ENCODE assay signal across 17 cellular contexts in the genomic region with DNA sequence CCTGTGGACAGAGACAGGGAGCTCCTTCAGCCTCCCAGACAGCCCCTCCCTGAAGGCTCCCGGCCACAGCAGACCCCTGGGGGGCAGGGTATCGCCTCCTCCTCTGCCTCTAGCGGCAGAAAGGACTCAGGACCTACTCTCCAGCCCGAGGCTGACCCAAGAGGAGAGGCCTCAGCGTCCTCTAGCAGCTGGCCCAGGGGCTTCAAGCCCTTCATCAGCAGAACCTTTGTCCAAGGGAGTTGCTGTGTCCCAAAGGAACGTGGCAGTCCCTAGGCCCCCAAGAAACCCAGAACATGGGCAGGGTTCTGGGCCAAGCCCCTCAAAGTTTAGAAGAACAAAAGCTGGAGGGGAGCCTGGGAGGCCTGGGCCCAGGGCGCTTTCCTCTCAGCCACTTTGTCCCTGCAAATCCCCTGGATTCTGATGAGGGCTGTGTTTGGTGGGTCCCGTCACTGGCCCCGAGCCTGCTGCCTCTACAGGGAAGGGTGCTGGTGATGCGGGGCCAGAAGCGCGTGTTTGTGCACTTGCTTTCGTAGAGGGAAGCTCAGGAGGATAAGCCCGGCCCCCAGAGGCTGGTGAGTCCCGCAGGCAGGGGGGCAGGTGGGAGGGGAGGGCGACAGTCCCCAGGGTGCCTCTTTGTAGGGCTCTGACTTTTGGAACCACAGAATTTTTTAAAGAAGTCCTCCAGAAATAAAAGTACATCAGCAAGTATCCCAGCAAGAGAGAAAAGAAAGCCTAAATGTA. TPM values are rescaled to one million over a fixed set of nuclear protein-coding genes. Genes with fewer than 3 reads are reported as not detected.
DNase-seq lines count a peak whose midpoint lies in the region; ATAC-seq, FAIRE-seq and TF ChIP-seq lines count a peak whose summit lies in the region.
"Had no signal": no experiment of that assay in that cellular context is flagged by ENCODE, and none has a peak within 500 bp of the region (broad histone marks: within the 10 kb centered on the region; RNA-seq: fewer than 3 reads in every experiment).

No MANE protein-coding gene starts in this region.

- no peaks in the 10 kb centered on the region for H4K20me1 ChIP-seq in GM23338 (replicated peaks; ENCODE audit: insufficient read depth)

- H3K4me1 Mint-ChIP-seq in GM23338: peaks cover 11% of the 10 kb centered on the region
- H3K4me1 Mint-ChIP-seq in naive thymus-derived CD4-positive, alpha-beta T cell: peaks cover 37 to 72% (median 54%) of the 10 kb centered on the region in 7 donors
- peaks cover 42 to 50% of the 10 kb centered on the region in 2 donors for H3K4me1 Mint-ChIP-seq in effector memory CD8-positive, alpha-beta T cell (ENCODE audit: low read depth in 2 of 2)

- peaks cover 11% of the 10 kb centered on the region; the same call in 1 of the 2 replicates for H3K9me3 ChIP-seq in AG04450 (ENCODE audit: control insufficient read depth, insufficient read depth, low read length)
- no peaks in the 10 kb centered on the region for H3K9me3 ChIP-seq in naive thymus-derived CD4-positive, alpha-beta T cell (ENCODE audit: control insufficient read depth in 2 of 3, low read length in 3 of 3)
- H3K9me3 ChIP-seq: Peyer's patch, prostate gland had no signal

- no peak overlapping the region for H3K27ac Mint-ChIP-seq in GM23338
- H3K27ac Mint-ChIP-seq in naive thymus-derived CD4-positive, alpha-beta T cell: peak overlapping the region in 8 of 9 donors; percentile 32 to 95 (median 86)
- no peak overlapping the region for H3K27ac Mint-ChIP-seq in effector memory CD8-positive, alpha-beta T cell
- H3K27ac Mint-ChIP-seq: activated CD4-positive, alpha-beta memory T cell treated with anti-CD3 and anti-CD28 coated beads, Interleukin-2, amount 10 ng/mL, durations not matched to agents 7 days and 5 days had no signal

- no peak for FAIRE-seq in GM12891 (lab: Jason Lieb, UNC)

- H2AFZ ChIP-seq in GM23338: peak overlapping the region; percentile 78

- H3K36me3 Mint-ChIP-seq in GM23338 (ENCODE audit: low read depth): no peaks in the 10 kb centered on the region; the same call in 2 of the 3 replicates
- H3K36me3 Mint-ChIP-seq in naive thymus-derived CD4-positive, alpha-beta T cell: peaks cover 12 to 39% (median 26%) of the 10 kb centered on the region in 5 donors
- H3K36me3 Mint-ChIP-seq in effector memory CD8-positive, alpha-beta T cell (ENCODE audit: insufficient read depth): peaks cover 93% of the 10 kb centered on the region

- H3K4me3 ChIP-seq in AG04450 (ENCODE audit: low read depth, low read length) (no peak overlapping the region), GM23338 (no peak overlapping the region), brain microvascular endothelial cell (ENCODE audit: low read depth, low read length) (no peak overlapping the region)
- H3K4me3 ChIP-seq in naive thymus-derived CD4-positive, alpha-beta T cell (ENCODE audit: low read length): no peak overlapping the region
- H3K4me3 ChIP-seq: prostate gland had no signal

- peaks cover 32% of the 10 kb centered on the region for H3K27me3 Mint-ChIP-seq in GM23338 (ENCODE audit: insufficient read depth, low read depth, poor library complexity)
- no peaks in the 10 kb centered on the region for H3K27me3 Mint-ChIP-seq in naive thymus-derived CD4-positive, alpha-beta T cell
- H3K27me3 Mint-ChIP-seq in effector memory CD8-positive, alpha-beta T cell: no peaks in the 10 kb centered on the region
- H3K27me3 Mint-ChIP-seq: activated CD4-positive, alpha-beta memory T cell treated with anti-CD3 and anti-CD28 coated beads, Interleukin-2, amount 10 ng/mL, durations not matched to agents 7 days and 5 days had no signal

- in situ Hi-C loops in brain microvascular endothelial cell (cut with HindIII; ENCODE audit: low pct_ligation_motif_present, low sequenced_read_pairs): no loop called here

- no peaks in the 10 kb centered on the region; the same call in 1 of the 3 replicates for H3K9me3 Mint-ChIP-seq in GM23338
- H3K9me3 Mint-ChIP-seq in naive thymus-derived CD4-positive, alpha-beta T cell: peaks cover 0 to 2% (median 0%) of the 10 kb centered on the region in 11 donors
- H3K9me3 Mint-ChIP-seq in effector memory CD8-positive, alpha-beta T cell: no peaks in the 10 kb centered on the region
- H3K9me3 Mint-ChIP-seq: activated naive CD4-positive, alpha-beta T cell treated with anti-CD3 and anti-CD28 coated beads for 36 hours had no signal

- ATAC-seq in GM23338: peak; percentile 72
- ATAC-seq in naive thymus-derived CD4-positive, alpha-beta T cell: no peak
- ATAC-seq in effector memory CD8-positive, alpha-beta T cell (replicated peaks): no peak
- ATAC-seq: esophagus mucosa had no signal

- TF ChIP-seq CTCF in AG04450 (IDR thresholded peaks at IDR 0.05; ENCODE audit: low read depth, low read length): 0 out of 2 replicates have a peak, but pooled peaks have one; percentile 15
- no peak for TF ChIP-seq CTCF in GM23338 (conservative IDR thresholded peaks at IDR 0.05; ENCODE audit: low read depth in 2 of 2)
- TF ChIP-seq CTCF in brain microvascular endothelial cell (IDR thresholded peaks at IDR 0.05; ENCODE audit: low read depth, low read length, missing control alignments): peak; percentile 27

- no peak overlapping the region for H3K4me2 ChIP-seq in GM23338

- no peaks in the 10 kb centered on the region for H3K79me2 ChIP-seq in GM23338 (replicated peaks; ENCODE audit: insufficient read depth)

- POLR2A ChIA-PET in AG04450 (lab: Yijun Ruan, JAX): interaction anchor here (1.3 kb wide), 1 partner anchor 92 kb away, joined by 3 read pairs; no protein-coding TSS in a partner anchor
- POLR2A ChIA-PET in naive thymus-derived CD4-positive, alpha-beta T cell (lab: Charles Lee): interaction anchor here (0.6 to 17.4 kb wide), 9 partner anchors 10 to 1558 kb away, joined by 3 to 569 read pairs (median 3); a partner anchor contains a TSS

- DNase-seq in AG04450 (ENCODE audit: low read depth, low spot score) (no peak), GM23338 (ENCODE audit: low spot score) (no peak), brain microvascular endothelial cell (no peak), NCI-H510A (lab: John Stamatoyannopoulos, UW) (no peak), GM12891 (ENCODE audit: insufficient read length, low spot score) (no peak), germinal center (ENCODE audit: low spot score) (no peak)
- DNase-seq in naive thymus-derived CD4-positive, alpha-beta T cell: no peak
- DNase-seq in effector memory CD8-positive, alpha-beta T cell: no peak
- DNase-seq: activated CD4-positive, alpha-beta memory T cell treated with anti-CD3 and anti-CD28 coated beads, Interleukin-2, amount 10 ng/mL, durations not matched to agents 7 days and 5 days; activated naive CD4-positive, alpha-beta T cell treated with anti-CD3 and anti-CD28 coated beads for 36 hours; cerebellar nuclear complex; mammary epithelial cell; NCI-H1436; Peyer's patch; stimulated activated CD4-positive, alpha-beta T cell treated with anti-CD3 and anti-CD28 coated beads, Interleukin-2, amount 100 ng/mL, for 24 hours had no signal

- H3F3A ChIP-seq in GM23338 (replicated peaks; ENCODE audit: low read depth): peaks cover 3% of the 10 kb centered on the region

- H3K27me3 ChIP-seq in AG04450 (ENCODE audit: control insufficient read depth, insufficient read depth, low read length) (peaks cover 60% of the 10 kb centered on the region), GM23338 (ENCODE audit: insufficient read depth) (no peaks in the 10 kb centered on the region), brain microvascular endothelial cell (replicated peaks) (peaks cover 46% of the 10 kb centered on the region)
- no peaks in the 10 kb centered on the region for H3K27me3 ChIP-seq in naive thymus-derived CD4-positive, alpha-beta T cell (ENCODE audit: control insufficient read depth in 2 of 2, insufficient read depth in 2 of 2, low read length in 2 of 2)
- H3K27me3 ChIP-seq: Peyer's patch had no signal

- no peaks in the 10 kb centered on the region for H3K4me1 ChIP-seq in GM23338 (ENCODE audit: insufficient read depth)
- peaks cover 21 to 60% of the 10 kb centered on the region in 2 donors for H3K4me1 ChIP-seq in naive thymus-derived CD4-positive, alpha-beta T cell (ENCODE audit: control insufficient read depth in 2 of 2, insufficient read depth in 2 of 2, low read length in 2 of 2)

- TF ChIP-seq POLR2A in GM12891 (IDR thresholded peaks at IDR 0.05; ENCODE audit: low read depth, low read length): no peak

- H3K27ac ChIP-seq in AG04450 (ENCODE audit: low read depth, low read length): no peak overlapping the region
- H3K27ac ChIP-seq in GM23338 (ENCODE audit: low read depth): no peak overlapping the region
- H3K27ac ChIP-seq in brain microvascular endothelial cell: no peak overlapping the region
- H3K27ac ChIP-seq in naive thymus-derived CD4-positive, alpha-beta T cell (ENCODE audit: low read depth, low read length): peak overlapping the region; percentile 69

- CTCF ChIA-PET in AG04450 (lab: Charles Lee): interaction anchor here (1.3 to 1.8 kb wide), 2 partner anchors 15 to 42 kb away, joined by 3 to 7 read pairs; no protein-coding TSS in a partner anchor
- CTCF ChIA-PET in naive thymus-derived CD4-positive, alpha-beta T cell (lab: Charles Lee): interaction anchor here (1.2 to 1.6 kb wide), 4 partner anchors 10 to 106 kb away, joined by 3 to 6 read pairs (median 4); a partner anchor contains a TSS

- intact Hi-C loops in naive thymus-derived CD4-positive, alpha-beta T cell (cut with micrococcal nuclease): no loop called here

- H3K4me3 Mint-ChIP-seq in GM23338: no peak overlapping the region
- peak overlapping the region in 5 of 10 donors; percentile 18 to 91 (median 37) for H3K4me3 Mint-ChIP-seq in naive thymus-derived CD4-positive, alpha-beta T cell
- H3K4me3 Mint-ChIP-seq in effector memory CD8-positive, alpha-beta T cell: no peak overlapping the region
- H3K4me3 Mint-ChIP-seq: activated CD4-positive, alpha-beta memory T cell treated with anti-CD3 and anti-CD28 coated beads, Interleukin-2, amount 10 ng/mL, durations not matched to agents 7 days and 5 days; activated naive CD4-positive, alpha-beta T cell treated with anti-CD3 and anti-CD28 coated beads for 36 hours had no signal

- H3K36me3 ChIP-seq in GM23338 (ENCODE audit: insufficient read depth) (no peaks in the 10 kb centered on the region), brain microvascular endothelial cell (replicated peaks) (no peaks in the 10 kb centered on the region)
- peaks cover 30 to 72% (median 31%) of the 10 kb centered on the region in 3 experiments for H3K36me3 ChIP-seq in naive thymus-derived CD4-positive, alpha-beta T cell (ENCODE audit: control insufficient read depth in 2 of 3, insufficient read depth in 3 of 3, low read length in 3 of 3)
- H3K36me3 ChIP-seq: prostate gland had no signal

- no peaks in the 10 kb centered on the region for H3K9me2 ChIP-seq in GM23338 (ENCODE audit: insufficient read depth)

RNA-seq across cellular contexts. Expression of a gene that starts 13.3 kb away (rescaled TPM):
- polyA plus RNA-seq in AG04450 (2011; rRNA removed) (0.04 TPM in 1 of 2 replicates, not detected in the other), GM23338 (2016; fragmentation: Nextera tagmentation; extraction: Ambion mirVana) (0.40 and 0.44 TPM in 2 replicates)
- polyA minus RNA-seq in AG04450 (2011; rRNA and poly(A)+ RNA removed): not detected in 2 replicates
- total RNA-seq in GM23338 (2014; rRNA removed; shearing (Covaris generic)): 0.63 TPM in 1 of 2 replicates, not detected in the other
- total RNA-seq in naive thymus-derived CD4-positive, alpha-beta T cell: 100 to 1,000 TPM; 280 to 877 (median 371) TPM
- 100 to 1,000 TPM; 459 to 768 TPM for polyA plus RNA-seq in naive thymus-derived CD4-positive, alpha-beta T cell
- polyA plus RNA-seq in GM12891 (2012; ENCODE audit: low read depth, missing spikeins): 62.1 TPM

RNA-seq across cellular contexts. Expression of a gene that starts 32.4 kb away (rescaled TPM):
- polyA plus RNA-seq in AG04450 (2011; rRNA removed) (11.4 and 11.9 TPM in 2 replicates), GM23338 (2016; fragmentation: Nextera tagmentation; extraction: Ambion mirVana) (46.9 and 48.0 TPM in 2 replicates)
- polyA minus RNA-seq in AG04450 (2011; rRNA and poly(A)+ RNA removed): 7.7 and 8.6 TPM in 2 replicates
- total RNA-seq in GM23338 (2014; rRNA removed; shearing (Covaris generic)): 36.3 and 41.5 TPM in 2 replicates
- total RNA-seq in naive thymus-derived CD4-positive, alpha-beta T cell: 10 to 100 TPM; 17.8 to 46.4 (median 20.6) TPM
- polyA plus RNA-seq in naive thymus-derived CD4-positive, alpha-beta T cell: 10 to 100 TPM; 13.2 to 14.9 TPM
- 28.2 TPM for polyA plus RNA-seq in GM12891 (2012; ENCODE audit: low read depth, missing spikeins)

RNA-seq across cellular contexts. Expression of a gene that starts 33.9 kb away (rescaled TPM):
- polyA plus RNA-seq in AG04450 (2011; rRNA removed) (240 and 249 TPM in 2 replicates), GM23338 (2016; fragmentation: Nextera tagmentation; extraction: Ambion mirVana) (96.0 and 99.9 TPM in 2 replicates)
- polyA minus RNA-seq in AG04450 (2011; rRNA and poly(A)+ RNA removed): 134 and 137 TPM in 2 replicates
- 168 and 172 TPM in 2 replicates for total RNA-seq in GM23338 (2014; rRNA removed; shearing (Covaris generic))
- total RNA-seq in naive thymus-derived CD4-positive, alpha-beta T cell: 100 to 1,000 TPM in 2 of 5 experiments, 10 to 100 TPM in 3; 83.8 to 122 (median 95.6) TPM
- polyA plus RNA-seq in naive thymus-derived CD4-positive, alpha-beta T cell: 10 to 100 TPM; 60.9 to 79.8 TPM
- 26.6 TPM for polyA plus RNA-seq in GM12891 (2012; ENCODE audit: low read depth, missing spikeins)

Comparison
In these comparisons a context has a peak if more than half of its experiments do, and no peak if none do; other contexts are left out.
1. CTCF ChIP-seq: peak in AG04450 (single experiment) and brain microvascular endothelial cell (single experiment); none in GM23338 (0 of 2).
2. H3K27ac Mint-ChIP-seq: peak in naive thymus-derived CD4-positive, alpha-beta T cell (8 of 9); none in GM23338 (single experiment) and effector memory CD8-positive, alpha-beta T cell (0 of 2).
3. RNA of a gene that starts 13.3 kb away (polyA plus RNA-seq): 459 to 768 TPM in naive thymus-derived CD4-positive, alpha-beta T cell; 0.40 to 0.44 TPM in GM23338 and 0.04 TPM in AG04450; every median in the first group is over 100 times any median in the second.